Comparison of ENCODE assay signal across 10 cellular contexts in genomic region chr5:68554566-68555279, GRCh38.
DNase-seq lines count a peak whose midpoint lies in the region; TF ChIP-seq lines count a peak whose summit lies in the region.
"Had no signal": no experiment of that assay in that cellular context is flagged by ENCODE, and none has a peak within 500 bp of the region (broad histone marks: within the 10 kb centered on the region; RNA-seq: fewer than 3 reads in every experiment).

No MANE protein-coding gene starts in this region.

- TF ChIP-seq EP300 in transverse colon (IDR thresholded peaks at IDR 0.05; ENCODE audit: low read depth) = no peak

- 26 to 41% (median 31%) methylated on average over 8 of the region's 8 CpGs for WGBS in adrenal gland, 4 donors
- 35 to 92% methylated on average over 1 to 8 of the region's 8 CpGs for WGBS in transverse colon (ENCODE audit: low coverage in 1 of 2), 2 donors

- intact Hi-C loops in adrenal gland (cut with DNase I) = no loop called here
- intact Hi-C loops in transverse colon (cut with DNase I; ENCODE audit: low total_unique reads) = no loop called here

- DNase-seq in HFF-Myc (ENCODE audit: extremely low read depth, low read depth) (peak; percentile 66), adrenal gland (peak; percentile 29 to 87 (median 66)), islet precursor cell (peak; percentile 72), transverse colon (peak; percentile 44), NCI-H345 (lab: John Stamatoyannopoulos, UW) (no peak), GM20000 (ENCODE audit: low spot score) (no peak), anterior cingulate cortex (lab: John Stamatoyannopoulos, UW) (no peak)
- DNase-seq: NCI-H2081 treated with DMSO at 0.1 percent for 48 hours; stimulated activated CD4-positive, alpha-beta T cell treated with anti-CD3 and anti-CD28 coated beads, Interleukin-2, amount 100 ng/mL, for 48 hours had no signal

- H3K9me3 ChIP-seq in adrenal gland (replicated peaks in 1 of 3) (no peaks in the 10 kb centered on the region), transverse colon (peaks cover 0 to 5% of the 10 kb centered on the region in 2 donors)

- H3K36me3 ChIP-seq in adrenal gland (replicated peaks in 1 of 2) = no peaks in the 10 kb centered on the region
- H3K36me3 ChIP-seq in transverse colon = no peaks in the 10 kb centered on the region
- H3K36me3 ChIP-seq: breast epithelium had no signal

- no peaks in the 10 kb centered on the region for H3K27me3 ChIP-seq in adrenal gland
- H3K27me3 ChIP-seq in transverse colon = no peaks in the 10 kb centered on the region
- H3K27me3 ChIP-seq: breast epithelium had no signal

- TF ChIP-seq CTCF in HFF-Myc (IDR thresholded peaks at IDR 0.05; ENCODE audit: low read depth, low read length, missing control alignments) (no peak), adrenal gland (IDR thresholded peaks at IDR 0.05) (no peak), transverse colon (IDR thresholded peaks at IDR 0.05) (no peak), GM20000 (IDR thresholded peaks at IDR 0.05; ENCODE audit: extremely low read depth, missing control alignments) (no peak)

- TF ChIP-seq POLR2A in adrenal gland (IDR thresholded peaks at IDR 0.05) = no peak
- no peak for TF ChIP-seq POLR2A in transverse colon (IDR thresholded peaks at IDR 0.05)

- no peak overlapping the region for H3K4me3 ChIP-seq in HFF-Myc (replicated peaks; ENCODE audit: low read depth, low read length)
- H3K4me3 ChIP-seq in adrenal gland = no peak overlapping the region
- no peak overlapping the region for H3K4me3 ChIP-seq in transverse colon
- H3K4me3 ChIP-seq: breast epithelium had no signal

- H3K4me1 ChIP-seq in adrenal gland (replicated peaks in 1 of 2) = peaks cover 0 to 10% of the 10 kb centered on the region in 2 donors
- no peaks in the 10 kb centered on the region for H3K4me1 ChIP-seq in transverse colon
- H3K4me1 ChIP-seq: breast epithelium had no signal

- H3K27ac ChIP-seq in adrenal gland (no peak overlapping the region), transverse colon (no peak overlapping the region)
- H3K27ac ChIP-seq: breast epithelium had no signal

- in situ Hi-C loops in transverse colon (cut with MboI; ENCODE audit: low pct_ligation_motif_present in 1 of 4, low pct_unique_long_range_greater_than_20kb in 1 of 4, low sequenced_read_pairs in 3 of 4) = no loop called here

Comparison
In these comparisons a context has a peak if more than half of its experiments do, and no peak if none do; other contexts are left out.
1. DNase-seq: peak in HFF-Myc (single experiment), adrenal gland (7 of 7), islet precursor cell (single experiment) and transverse colon (single experiment); none in NCI-H345 (single experiment), GM20000 (single experiment) and anterior cingulate cortex (0 of 58).